Comparison of ENCODE assay signal across 8 cellular contexts in the genomic region with DNA sequence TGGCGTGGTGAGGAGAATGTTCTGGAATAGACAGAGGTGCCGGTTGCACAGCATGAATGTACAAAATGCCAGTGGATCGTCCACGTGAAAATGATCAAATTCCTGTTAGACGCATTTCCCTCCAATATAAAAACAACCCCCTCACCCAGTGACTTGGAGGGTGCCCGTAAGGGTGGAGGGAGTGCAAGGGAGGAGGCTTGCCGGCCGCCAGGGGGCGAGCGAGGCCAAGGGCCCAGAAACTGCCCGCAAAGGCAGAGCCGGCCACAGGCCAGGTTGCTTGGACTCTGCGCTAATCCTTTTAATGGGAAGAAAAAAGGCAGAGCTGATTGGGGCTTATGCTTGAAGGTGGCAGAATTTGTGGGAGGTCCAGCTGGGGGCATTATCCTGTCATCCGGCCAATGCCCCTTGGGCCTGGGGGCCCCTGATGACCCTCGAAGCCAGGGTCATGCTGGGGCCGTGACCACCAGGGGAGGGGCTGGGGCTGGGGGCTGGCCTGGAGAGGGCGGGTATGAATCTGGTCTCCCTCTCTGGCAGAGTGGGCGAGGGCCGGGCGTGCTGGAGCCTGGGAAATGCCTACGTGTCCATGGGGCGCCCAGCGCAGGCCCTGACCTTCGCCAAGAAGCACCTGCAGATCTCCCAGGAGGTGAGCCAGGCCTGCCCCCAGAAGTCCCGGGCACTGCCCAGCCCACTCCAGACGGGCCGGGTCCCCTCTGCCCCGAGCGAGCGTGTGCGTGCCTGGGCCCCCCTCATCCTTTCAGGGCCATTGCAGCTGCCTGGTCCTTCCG. TPM values are rescaled to one million over a fixed set of nuclear protein-coding genes. Genes with fewer than 3 reads are reported as not detected.
A peak's percentile ranks its signal among the peaks of the same experiment; 100 is the strongest.
DNase-seq lines count a peak whose midpoint lies in the region; TF ChIP-seq lines count a peak whose summit lies in the region.

No MANE protein-coding gene starts in this region.

- TF ChIP-seq CTCF in AG09309 (IDR thresholded peaks at IDR 0.05; ENCODE audit: control insufficient read depth, insufficient read depth, low read depth, low read length, missing control alignments): peak; percentile 76
- peak; percentile 97 for TF ChIP-seq CTCF in astrocyte of the cerebellum (IDR thresholded peaks at IDR 0.05; ENCODE audit: low read depth, low read length, missing control alignments)
- peak; percentile 63 to 95 (median 84) for TF ChIP-seq CTCF in spleen (IDR thresholded peaks at IDR 0.05 in 8 of 11, conservative IDR thresholded peaks at IDR 0.05 in 3 of 11)

- in situ Hi-C loops in astrocyte of the cerebellum (cut with HindIII; ENCODE audit: low sequenced_read_pairs): no loop called here

- no peaks in the 10 kb centered on the region for H3K27me3 ChIP-seq in spleen (replicated peaks in 1 of 7)

- peaks cover 0 to 25% (median 4%) of the 10 kb centered on the region in 6 donors for H3K36me3 ChIP-seq in spleen

- H3K9me3 ChIP-seq in spleen: no peaks in the 10 kb centered on the region

- no peak overlapping the region for H3K27ac ChIP-seq in spleen

- intact Hi-C loops in spleen (cut with DNase I; ENCODE audit: low total_unique reads): no loop called here

- no peak for DNase-seq in AG09309 (ENCODE audit: low read depth)
- DNase-seq in GM03348 (ENCODE audit: low spot score): peak; percentile 75
- peak; percentile 68 for DNase-seq in NCI-H748 (lab: John Stamatoyannopoulos, UW; ENCODE audit: unreplicated experiment)
- DNase-seq in astrocyte of the cerebellum (ENCODE audit: low read depth): peak; percentile 41
- DNase-seq in hypothalamus (lab: John Stamatoyannopoulos, UW): peak in 40 of 51 donors; percentile 17 to 81 (median 47)
- peak; percentile 90 for DNase-seq in spleen
- no peak for DNase-seq in DMS79 (lab: John Stamatoyannopoulos, UW)
- DNase-seq in central memory CD4-positive, alpha-beta T cell: no peak

- H3K4me1 ChIP-seq in spleen: peaks cover 8 to 36% (median 24%) of the 10 kb centered on the region in 6 donors

- TF ChIP-seq POLR2A in spleen (IDR thresholded peaks at IDR 0.05): no peak

- H3K4me3 ChIP-seq in AG09309 (ENCODE audit: control insufficient read depth, low read depth, low read length) (no peak overlapping the region), astrocyte of the cerebellum (ENCODE audit: low read depth, low read length) (no peak overlapping the region), spleen (no peak overlapping the region)

- 66 to 80% (median 75%) methylated on average over 24 to 32 of the region's 32 CpGs for WGBS in spleen, 5 donors

RNA-seq across cellular contexts. Expression of gene GPSM1, which starts 12.0 kb away (rescaled TPM):
- total RNA-seq in spleen: 10 to 100 TPM in 5 of 7 donors, 1 to 10 TPM in 2; 9.5 to 27.9 (median 14.3) TPM
- polyA plus RNA-seq in spleen: 10 to 100 TPM in 1 of 3 donors, 1 to 10 TPM in 2; 4.5 to 20.5 (median 9.3) TPM

RNA-seq across cellular contexts. Expression of gene DNLZ, which starts 24.2 kb away (rescaled TPM):
- total RNA-seq in spleen: 10 to 100 TPM; 15.8 to 29.8 (median 22.7) TPM
- polyA plus RNA-seq in spleen: 10 to 100 TPM; 20.5 to 24.0 (median 22.0) TPM

RNA-seq across cellular contexts. Expression of gene CARD9, which starts 34.1 kb away (rescaled TPM):
- total RNA-seq in spleen: 10 to 100 TPM; 11.6 to 25.5 (median 19.5) TPM
- 10 to 100 TPM in 2 of 3 donors, 1 to 10 TPM in 1; 5.7 to 17.3 (median 16.1) TPM for polyA plus RNA-seq in spleen

RNA-seq across cellular contexts. Expression of gene CCDC187, which starts 35.5 kb away (rescaled TPM):
- under 1 TPM in 5 of 7 donors, not detected in 2; 0.03 to 0.15 (median 0.10) TPM for total RNA-seq in spleen
- under 1 TPM; 0.10 to 0.20 (median 0.13) TPM for polyA plus RNA-seq in spleen

Comparison
In these comparisons a context has a peak if more than half of its experiments do, and no peak if none do; other contexts are left out.
1. DNase-seq: peak in GM03348 (single experiment), NCI-H748 (single experiment), astrocyte of the cerebellum (single experiment), hypothalamus (40 of 51) and spleen (single experiment); none in AG09309 (single experiment), DMS79 (single experiment) and central memory CD4-positive, alpha-beta T cell (single experiment).
2. Peak in every context shown above with its lines, with median percentiles within 50 percentile points of each other: CTCF ChIP-seq.